ENCODE assay signal across 1 cellular context in the genomic region with DNA sequence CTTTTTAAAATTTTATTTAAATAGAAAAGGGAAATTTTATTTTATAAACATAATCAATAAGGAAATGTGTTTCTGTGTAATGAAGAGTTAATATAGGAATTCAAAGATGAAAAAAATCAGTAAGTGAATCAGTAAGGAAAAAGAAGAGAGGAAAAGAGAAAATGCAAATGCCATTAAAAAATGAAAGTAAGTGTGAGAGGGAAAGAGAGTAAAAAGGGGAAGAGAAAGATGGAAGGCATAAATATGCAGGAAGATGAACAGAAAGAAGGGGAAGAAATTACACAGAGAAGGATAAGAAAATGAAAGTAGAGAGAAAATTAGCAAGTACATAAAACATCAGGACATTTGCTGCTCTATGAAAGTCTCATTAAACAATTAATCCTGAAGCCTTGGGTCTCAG.
TF ChIP-seq lines count a peak whose summit lies in the region.

No MANE protein-coding gene starts in this region.

TF ChIP-seq in GM23338, 12 proteins besides CTCF, POLR2A, EP300 and RAD21 (continued from another document):
- TF ChIP-seq, protein P1, sequence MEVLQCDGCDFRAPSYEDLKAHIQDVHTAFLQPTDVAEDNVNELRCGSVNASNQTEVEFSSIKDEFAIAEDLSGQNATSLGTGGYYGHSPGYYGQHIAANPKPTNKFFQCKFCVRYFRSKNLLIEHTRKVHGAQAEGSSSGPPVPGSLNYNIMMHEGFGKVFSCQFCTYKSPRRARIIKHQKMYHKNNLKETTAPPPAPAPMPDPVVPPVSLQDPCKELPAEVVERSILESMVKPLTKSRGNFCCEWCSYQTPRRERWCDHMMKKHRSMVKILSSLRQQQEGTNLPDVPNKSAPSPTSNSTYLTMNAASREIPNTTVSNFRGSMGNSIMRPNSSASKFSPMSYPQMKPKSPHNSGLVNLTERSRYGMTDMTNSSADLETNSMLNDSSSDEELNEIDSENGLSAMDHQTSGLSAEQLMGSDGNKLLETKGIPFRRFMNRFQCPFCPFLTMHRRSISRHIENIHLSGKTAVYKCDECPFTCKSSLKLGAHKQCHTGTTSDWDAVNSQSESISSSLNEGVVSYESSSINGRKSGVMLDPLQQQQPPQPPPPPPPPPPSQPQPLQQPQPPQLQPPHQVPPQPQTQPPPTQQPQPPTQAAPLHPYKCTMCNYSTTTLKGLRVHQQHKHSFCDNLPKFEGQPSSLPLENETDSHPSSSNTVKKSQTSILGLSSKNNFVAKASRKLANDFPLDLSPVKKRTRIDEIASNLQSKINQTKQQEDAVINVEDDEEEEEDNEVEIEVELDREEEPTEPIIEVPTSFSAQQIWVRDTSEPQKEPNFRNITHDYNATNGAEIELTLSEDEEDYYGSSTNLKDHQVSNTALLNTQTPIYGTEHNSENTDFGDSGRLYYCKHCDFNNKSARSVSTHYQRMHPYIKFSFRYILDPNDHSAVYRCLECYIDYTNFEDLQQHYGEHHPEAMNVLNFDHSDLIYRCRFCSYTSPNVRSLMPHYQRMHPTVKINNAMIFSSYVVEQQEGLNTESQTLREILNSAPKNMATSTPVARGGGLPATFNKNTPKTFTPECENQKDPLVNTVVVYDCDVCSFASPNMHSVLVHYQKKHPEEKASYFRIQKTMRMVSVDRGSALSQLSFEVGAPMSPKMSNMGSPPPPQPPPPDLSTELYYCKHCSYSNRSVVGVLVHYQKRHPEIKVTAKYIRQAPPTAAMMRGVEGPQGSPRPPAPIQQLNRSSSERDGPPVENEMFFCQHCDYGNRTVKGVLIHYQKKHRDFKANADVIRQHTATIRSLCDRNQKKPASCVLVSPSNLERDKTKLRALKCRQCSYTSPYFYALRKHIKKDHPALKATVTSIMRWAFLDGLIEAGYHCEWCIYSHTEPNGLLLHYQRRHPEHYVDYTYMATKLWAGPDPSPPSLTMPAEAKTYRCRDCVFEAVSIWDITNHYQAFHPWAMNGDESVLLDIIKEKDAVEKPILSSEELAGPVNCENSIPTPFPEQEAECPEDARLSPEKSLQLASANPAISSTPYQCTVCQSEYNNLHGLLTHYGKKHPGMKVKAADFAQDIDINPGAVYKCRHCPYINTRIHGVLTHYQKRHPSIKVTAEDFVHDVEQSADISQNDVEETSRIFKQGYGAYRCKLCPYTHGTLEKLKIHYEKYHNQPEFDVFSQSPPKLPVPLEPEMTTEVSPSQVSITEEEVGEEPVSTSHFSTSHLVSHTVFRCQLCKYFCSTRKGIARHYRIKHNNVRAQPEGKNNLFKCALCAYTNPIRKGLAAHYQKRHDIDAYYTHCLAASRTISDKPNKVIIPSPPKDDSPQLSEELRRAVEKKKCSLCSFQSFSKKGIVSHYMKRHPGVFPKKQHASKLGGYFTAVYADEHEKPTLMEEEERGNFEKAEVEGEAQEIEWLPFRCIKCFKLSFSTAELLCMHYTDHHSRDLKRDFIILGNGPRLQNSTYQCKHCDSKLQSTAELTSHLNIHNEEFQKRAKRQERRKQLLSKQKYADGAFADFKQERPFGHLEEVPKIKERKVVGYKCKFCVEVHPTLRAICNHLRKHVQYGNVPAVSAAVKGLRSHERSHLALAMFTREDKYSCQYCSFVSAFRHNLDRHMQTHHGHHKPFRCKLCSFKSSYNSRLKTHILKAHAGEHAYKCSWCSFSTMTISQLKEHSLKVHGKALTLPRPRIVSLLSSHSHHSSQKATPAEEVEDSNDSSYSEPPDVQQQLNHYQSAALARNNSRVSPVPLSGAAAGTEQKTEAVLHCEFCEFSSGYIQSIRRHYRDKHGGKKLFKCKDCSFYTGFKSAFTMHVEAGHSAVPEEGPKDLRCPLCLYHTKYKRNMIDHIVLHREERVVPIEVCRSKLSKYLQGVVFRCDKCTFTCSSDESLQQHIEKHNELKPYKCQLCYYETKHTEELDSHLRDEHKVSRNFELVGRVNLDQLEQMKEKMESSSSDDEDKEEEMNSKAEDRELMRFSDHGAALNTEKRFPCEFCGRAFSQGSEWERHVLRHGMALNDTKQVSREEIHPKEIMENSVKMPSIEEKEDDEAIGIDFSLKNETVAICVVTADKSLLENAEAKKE (CRISPR knock-in tag; IDR thresholded peaks at IDR 0.05) = no peak
- TF ChIP-seq EZH2phosphoT487 (IDR thresholded peaks at IDR 0.05; ENCODE audit: unreplicated experiment) (no peak), CREB1 (CRISPR knock-in tag; IDR thresholded peaks at IDR 0.05; ENCODE audit: low read depth) (no peak), ZNF114 (CRISPR knock-in tag; IDR thresholded peaks at IDR 0.05) (no peak), EZH2 (IDR thresholded peaks at IDR 0.05; ENCODE audit: low read depth, unreplicated experiment) (no peak), NANOG (IDR thresholded peaks at IDR 0.05; ENCODE audit: borderline replicate concordance) (no peak), POLR2AphosphoS5 (IDR thresholded peaks at IDR 0.05; ENCODE audit: low read depth) (no peak), ZNF331 (CRISPR knock-in tag; IDR thresholded peaks at IDR 0.05; ENCODE audit: low read depth) (no peak), JUNB (IDR thresholded peaks at IDR 0.05; ENCODE audit: unreplicated experiment) (no peak), STAT1 (IDR thresholded peaks at IDR 0.05; ENCODE audit: unreplicated experiment) (no peak)
- TF ChIP-seq, protein P2, sequence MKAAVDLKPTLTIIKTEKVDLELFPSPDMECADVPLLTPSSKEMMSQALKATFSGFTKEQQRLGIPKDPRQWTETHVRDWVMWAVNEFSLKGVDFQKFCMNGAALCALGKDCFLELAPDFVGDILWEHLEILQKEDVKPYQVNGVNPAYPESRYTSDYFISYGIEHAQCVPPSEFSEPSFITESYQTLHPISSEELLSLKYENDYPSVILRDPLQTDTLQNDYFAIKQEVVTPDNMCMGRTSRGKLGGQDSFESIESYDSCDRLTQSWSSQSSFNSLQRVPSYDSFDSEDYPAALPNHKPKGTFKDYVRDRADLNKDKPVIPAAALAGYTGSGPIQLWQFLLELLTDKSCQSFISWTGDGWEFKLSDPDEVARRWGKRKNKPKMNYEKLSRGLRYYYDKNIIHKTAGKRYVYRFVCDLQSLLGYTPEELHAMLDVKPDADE (IDR thresholded peaks at IDR 0.05) = no peak
